Comparison of ENCODE assay signal across 19 cellular contexts in the genomic region with DNA sequence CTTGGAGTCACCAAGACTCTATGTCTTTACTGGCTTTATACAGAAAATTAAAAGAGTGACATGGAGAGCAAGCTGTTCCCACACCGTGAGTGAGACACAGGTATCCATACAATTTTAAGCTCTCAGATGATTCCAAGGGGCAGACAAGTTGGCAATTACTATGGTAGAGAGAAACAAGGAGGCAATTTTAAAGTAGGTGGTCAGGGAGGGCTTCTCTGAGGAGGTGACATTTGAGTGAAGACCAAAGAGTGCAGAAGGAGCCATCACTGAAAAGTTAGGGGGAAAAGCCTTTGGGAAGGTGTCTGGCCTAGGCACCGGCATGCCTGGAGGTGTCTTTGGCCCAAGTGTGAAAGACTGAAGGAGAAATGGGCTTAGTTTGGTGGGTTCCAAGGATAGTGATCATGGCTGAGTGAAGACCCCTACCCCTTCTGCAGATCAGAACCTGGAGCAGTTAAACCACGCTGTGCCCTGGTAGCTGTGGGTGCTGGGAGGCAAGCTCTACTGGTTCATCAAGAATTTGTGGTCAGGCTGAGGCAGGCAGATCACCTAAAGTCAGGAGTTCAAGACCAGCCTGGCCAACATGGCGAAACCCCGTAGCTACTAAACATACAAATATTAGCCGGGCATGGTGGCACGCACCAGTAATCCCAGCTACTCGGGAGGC. TPM values are rescaled to one million over a fixed set of nuclear protein-coding genes. Genes with fewer than 3 reads are reported as not detected.
DNase-seq lines count a peak whose midpoint lies in the region; ATAC-seq and TF ChIP-seq lines count a peak whose summit lies in the region.
"Had no signal": no experiment of that assay in that cellular context is flagged by ENCODE, and none has a peak within 500 bp of the region (broad histone marks: within the 10 kb centered on the region; RNA-seq: fewer than 3 reads in every experiment).

No MANE protein-coding gene starts in this region.

- no peak for TF ChIP-seq EP300 in transverse colon (IDR thresholded peaks at IDR 0.05; ENCODE audit: low read depth)

- H3K4me1 Mint-ChIP-seq in activated CD8-positive, alpha-beta memory T cell treated with anti-CD3 and anti-CD28 coated beads, Interleukin-2, amount 10 ng/mL, durations not matched to agents 7 days and 5 days: peaks cover 65% of the 10 kb centered on the region
- peaks cover 29% of the 10 kb centered on the region for H3K4me1 Mint-ChIP-seq in brain

- TF ChIP-seq POLR2A in spleen (IDR thresholded peaks at IDR 0.05) (no peak), transverse colon (IDR thresholded peaks at IDR 0.05) (no peak)

- H3K27ac Mint-ChIP-seq in activated CD8-positive, alpha-beta memory T cell treated with anti-CD3 and anti-CD28 coated beads, Interleukin-2, amount 10 ng/mL, durations not matched to agents 7 days and 5 days: peak overlapping the region; percentile 100
- peak overlapping the region in 3 of 5 experiments; percentile 10 to 46 (median 45) for H3K27ac Mint-ChIP-seq in brain
- H3K27ac Mint-ChIP-seq: WTC11 had no signal

- peaks cover 13% of the 10 kb centered on the region for H3K36me3 Mint-ChIP-seq in activated CD8-positive, alpha-beta memory T cell treated with anti-CD3 and anti-CD28 coated beads, Interleukin-2, amount 10 ng/mL, durations not matched to agents 7 days and 5 days
- no peaks in the 10 kb centered on the region for H3K36me3 Mint-ChIP-seq in brain
- H3K36me3 Mint-ChIP-seq: WTC11 had no signal

- no peak for ATAC-seq in activated CD8-positive, alpha-beta memory T cell treated with anti-CD3 and anti-CD28 coated beads, Interleukin-2, amount 10 ng/mL, durations not matched to agents 7 days and 5 days
- ATAC-seq in sciatic nerve (no peak), GM18520 (IDR thresholded peaks at IDR 0.05; ENCODE audit: unreplicated experiment) (no peak)
- ATAC-seq: esophagus mucosa, WTC11 had no signal

- H3K4me3 Mint-ChIP-seq in activated CD8-positive, alpha-beta memory T cell treated with anti-CD3 and anti-CD28 coated beads, Interleukin-2, amount 10 ng/mL, durations not matched to agents 7 days and 5 days: no peak overlapping the region
- no peak overlapping the region for H3K4me3 Mint-ChIP-seq in brain
- H3K4me3 Mint-ChIP-seq: WTC11 had no signal

- H4K20me1 ChIP-seq in OCI-LY1 (ENCODE audit: insufficient read depth, low read length): no peaks in the 10 kb centered on the region

- no peaks in the 10 kb centered on the region for H3K36me3 ChIP-seq in OCI-LY1 (ENCODE audit: insufficient read depth, low read length)
- H3K36me3 ChIP-seq in spleen: peaks cover 0 to 16% (median 0%) of the 10 kb centered on the region in 6 donors
- H3K36me3 ChIP-seq in transverse colon: no peaks in the 10 kb centered on the region
- H3K36me3 ChIP-seq: sigmoid colon had no signal

- no peaks in the 10 kb centered on the region for H3K9me3 ChIP-seq in OCI-LY1 (ENCODE audit: low read length)
- H3K9me3 ChIP-seq in spleen: no peaks in the 10 kb centered on the region
- H3K9me3 ChIP-seq in transverse colon: no peaks in the 10 kb centered on the region
- H3K9me3 ChIP-seq: sigmoid colon had no signal

- intact Hi-C loops in spleen (cut with DNase I; ENCODE audit: low total_unique reads) (loop anchor here (2.0 to 5.0 kb wide), 2 partner anchors 53 to 259 kb away; no protein-coding TSS in a partner anchor), sciatic nerve (cut with DNase I) (loop anchor here (2.0 kb wide), 1 partner anchor 53 kb away; no protein-coding TSS in a partner anchor), transverse colon (cut with DNase I; ENCODE audit: low total_unique reads) (no loop called here)

- in situ Hi-C loops in transverse colon (cut with MboI; ENCODE audit: low pct_ligation_motif_present in 1 of 4, low pct_unique_long_range_greater_than_20kb in 1 of 4, low sequenced_read_pairs in 3 of 4): loop anchor here (5.0 to 10.0 kb wide), 3 partner anchors 47 to 104 kb away; no protein-coding TSS in a partner anchor

- H3K27ac ChIP-seq in OCI-LY1 (ENCODE audit: low read depth, low read length, poor library complexity, severe bottlenecking) (peak overlapping the region; percentile 64), spleen (peak overlapping the region in 7 of 8 donors; percentile 94 to 99 (median 98)), transverse colon (no peak overlapping the region)

- H3K4me1 ChIP-seq in OCI-LY1 (ENCODE audit: insufficient read depth, low read length, severe bottlenecking) (peaks cover 35% of the 10 kb centered on the region), spleen (peaks cover 34 to 69% (median 53%) of the 10 kb centered on the region in 6 donors), transverse colon (peaks cover 0 to 22% (median 11%) of the 10 kb centered on the region in 4 donors)

- no peak overlapping the region for H3K4me3 ChIP-seq in OCI-LY1 (ENCODE audit: low read depth, low read length, poor library complexity, severe bottlenecking)
- no peak overlapping the region for H3K4me3 ChIP-seq in spleen
- no peak overlapping the region for H3K4me3 ChIP-seq in transverse colon
- H3K4me3 ChIP-seq: sigmoid colon had no signal

- no peaks in the 10 kb centered on the region for H3K27me3 Mint-ChIP-seq in activated CD8-positive, alpha-beta memory T cell treated with anti-CD3 and anti-CD28 coated beads, Interleukin-2, amount 10 ng/mL, durations not matched to agents 7 days and 5 days
- peaks cover 30% of the 10 kb centered on the region for H3K27me3 Mint-ChIP-seq in brain

- CTCF ChIA-PET in activated CD8-positive, alpha-beta memory T cell treated with anti-CD3 and anti-CD28 coated beads, Interleukin-2, amount 10 ng/mL, durations not matched to agents 7 days and 5 days (lab: Charles Lee): interaction anchor here (0.6 to 13.0 kb wide), 14 partner anchors 8 to 365 kb away, joined by 3 to 536 read pairs (median 10); partner anchors contain the start of genes AHDC1, FAM76A and IFI6

- no peaks in the 10 kb centered on the region for H3K79me2 ChIP-seq in OCI-LY1 (ENCODE audit: insufficient read depth, low read length)

- no peaks in the 10 kb centered on the region for H3F3A ChIP-seq in OCI-LY1 (ENCODE audit: insufficient read depth, low read length)

- H2AFZ ChIP-seq in OCI-LY1 (ENCODE audit: low read length): no peak overlapping the region

- TF ChIP-seq CTCF in OCI-LY1 (IDR thresholded peaks at IDR 0.05; ENCODE audit: low read length): no peak
- no peak for TF ChIP-seq CTCF in brain (conservative IDR thresholded peaks at IDR 0.05)
- TF ChIP-seq CTCF in spleen (IDR thresholded peaks at IDR 0.05 in 8 of 11, conservative IDR thresholded peaks at IDR 0.05 in 3 of 11): no peak
- TF ChIP-seq CTCF in transverse colon (IDR thresholded peaks at IDR 0.05): no peak

- H3K4me2 ChIP-seq in OCI-LY1 (ENCODE audit: low read length): no peak overlapping the region

- WGBS in spleen, 5 donors: 93 to 95% (median 94%) methylated on average over 8 of the region's 8 CpGs
- WGBS in transverse colon (ENCODE audit: low coverage in 1 of 2), 2 donors: 97 to 100% methylated on average over 7 to 8 of the region's 8 CpGs

- H3K9ac ChIP-seq in OCI-LY1 (ENCODE audit: low read length): no peak overlapping the region

- H3K9me2 ChIP-seq in OCI-LY1 (ENCODE audit: low read depth, low read length): no peaks in the 10 kb centered on the region

- DNase-seq in activated CD8-positive, alpha-beta memory T cell treated with anti-CD3 and anti-CD28 coated beads, Interleukin-2, amount 10 ng/mL, durations not matched to agents 7 days and 5 days: no peak
- no peak for DNase-seq in activated CD8-positive, alpha-beta memory T cell treated with anti-CD3 and anti-CD28 coated beads, Interleukin-2, amount 50 U/mL, for 4 hours
- DNase-seq in spleen (peak; percentile 68), sciatic nerve (ENCODE audit: low spot score) (no peak), transverse colon (no peak)
- DNase-seq: Calu3; cortex of kidney; MV-4-11; NCI-H774; sigmoid colon; stimulated activated CD4-positive, alpha-beta T cell treated with anti-CD3 and anti-CD28 coated beads, Interleukin-4, amount 100 ng/mL, for 4 hours; trophoblast cell had no signal

- no peaks in the 10 kb centered on the region for H3K9me3 Mint-ChIP-seq in activated CD8-positive, alpha-beta memory T cell treated with anti-CD3 and anti-CD28 coated beads, Interleukin-2, amount 10 ng/mL, durations not matched to agents 7 days and 5 days (ENCODE audit: low read depth)
- H3K9me3 Mint-ChIP-seq in brain: peaks cover 0 to 8% (median 0%) of the 10 kb centered on the region in 5 experiments
- H3K9me3 Mint-ChIP-seq: WTC11 had no signal

- no peaks in the 10 kb centered on the region for H3K27me3 ChIP-seq in OCI-LY1 (ENCODE audit: insufficient read depth, low read length)
- no peaks in the 10 kb centered on the region for H3K27me3 ChIP-seq in spleen (replicated peaks in 1 of 7)
- H3K27me3 ChIP-seq in transverse colon: no peaks in the 10 kb centered on the region
- H3K27me3 ChIP-seq: sigmoid colon had no signal

RNA-seq across cellular contexts. Expression of gene IFI6, which starts 10.4 kb away (rescaled TPM):
- total RNA-seq in activated CD8-positive, alpha-beta memory T cell treated with anti-CD3 and anti-CD28 coated beads, Interleukin-2, amount 10 ng/mL, durations not matched to agents 7 days and 5 days: 1,000 to 10,000 TPM in 1 of 2 experiments, 100 to 1,000 TPM in 1; 461 to 1,077 TPM
- polyA plus RNA-seq in brain (ENCODE audit: insufficient read depth, low read depth, low replicate concordance) (164 TPM), spleen (10 to 100 TPM; 50.7 to 85.5 (median 74.7) TPM)
- total RNA-seq in spleen (10 to 100 TPM; 41.6 to 85.8 (median 48.6) TPM), sciatic nerve (45.9 TPM), transverse colon (10 to 100 TPM in 2 of 4 donors, 1 to 10 TPM in 2; 1.2 to 28.1 (median 14.2) TPM)

RNA-seq across cellular contexts. Expression of gene FGR, which starts 26.6 kb away (rescaled TPM):
- total RNA-seq in activated CD8-positive, alpha-beta memory T cell treated with anti-CD3 and anti-CD28 coated beads, Interleukin-2, amount 10 ng/mL, durations not matched to agents 7 days and 5 days: 1 to 10 TPM in 1 of 2 experiments, under 1 TPM in 1; 0.30 to 1.8 TPM
- polyA plus RNA-seq in brain (ENCODE audit: insufficient read depth, low read depth, low replicate concordance) (2.7 TPM), spleen (10 to 100 TPM; 44.7 to 94.2 (median 78.6) TPM)
- total RNA-seq in spleen (100 to 1,000 TPM in 6 of 7 donors, 10 to 100 TPM in 1; 90.5 to 249 (median 134) TPM), sciatic nerve (15.3 TPM), transverse colon (1 to 10 TPM; 2.2 to 8.8 (median 5.8) TPM)
- total RNA-seq: A673, Calu3, glomerular endothelial cell had no signal

RNA-seq across cellular contexts. Expression of gene AHDC1, which starts 57.6 kb away (rescaled TPM):
- 10 to 100 TPM; 15.8 to 18.5 TPM for total RNA-seq in activated CD8-positive, alpha-beta memory T cell treated with anti-CD3 and anti-CD28 coated beads, Interleukin-2, amount 10 ng/mL, durations not matched to agents 7 days and 5 days
- polyA plus RNA-seq in brain (ENCODE audit: insufficient read depth, low read depth, low replicate concordance) (48.8 TPM), spleen (10 to 100 TPM in 1 of 3 donors, 1 to 10 TPM in 2; 3.2 to 24.2 (median 4.3) TPM)
- total RNA-seq in spleen (100 to 1,000 TPM in 1 of 7 donors, 10 to 100 TPM in 6; 35.1 to 104 (median 54.6) TPM), sciatic nerve (61.9 TPM), transverse colon (10 to 100 TPM; 11.7 to 34.4 (median 21.3) TPM)

Comparison
In these comparisons a context has a peak if more than half of its experiments do, and no peak if none do; other contexts are left out.
1. H3K27ac ChIP-seq: peak in OCI-LY1 (single experiment) and spleen (7 of 8); none in transverse colon (0 of 4).